In genomic region chr13:54357284-54357933, GRCh38 we compare ENCODE assay signal across 17 cellular contexts.
DNase-seq lines count a peak whose midpoint lies in the region; ATAC-seq, FAIRE-seq and TF ChIP-seq lines count a peak whose summit lies in the region.
"Had no signal": no experiment of that assay in that cellular context is flagged by ENCODE, and none has a peak within 500 bp of the region (broad histone marks: within the 10 kb centered on the region; RNA-seq: fewer than 3 reads in every experiment).

No MANE protein-coding gene starts in this region.

- H3K36me3 Mint-ChIP-seq in T-helper 17 cell (ENCODE audit: low read depth), result no peaks in the 10 kb centered on the region
- H3K36me3 Mint-ChIP-seq: CD4-positive, alpha-beta memory T cell had no signal

- H3K14ac ChIP-seq in neuronal stem cell (ENCODE audit: low read length), result no peak overlapping the region

- no peak overlapping the region for H2BK120ac ChIP-seq in neuronal stem cell (ENCODE audit: low read depth, low read length)

- H3K9ac ChIP-seq in HUES64 (ENCODE audit: low read depth, low read length) (peak overlapping the region; percentile 37; the same call in 1 of the 2 replicates), neuronal stem cell (ENCODE audit: low read depth, low read length, poor library complexity) (no peak overlapping the region)

- peak overlapping the region; percentile 80 for H2AFZ ChIP-seq in neuronal stem cell (ENCODE audit: low read length)

- H3K36me3 ChIP-seq in HUES64 (ENCODE audit: insufficient read depth, low read length), result 0 out of 2 replicates have a peak, but pooled peaks cover 2% of the 10 kb centered on the region
- H3K36me3 ChIP-seq in neuronal stem cell (replicated peaks in 1 of 2; ENCODE audit: control insufficient read depth in 2 of 2, insufficient read depth in 2 of 2, low read length in 2 of 2), result no peaks in the 10 kb centered on the region
- H3K36me3 ChIP-seq: BE2C had no signal

- H4K8ac ChIP-seq in neuronal stem cell (ENCODE audit: low read depth, low read length), result no peak overlapping the region

- H3K23ac ChIP-seq in neuronal stem cell (ENCODE audit: low read depth, low read length, poor library complexity), result no peak overlapping the region

- H3K9me3 ChIP-seq in HUES64 (ENCODE audit: insufficient read depth, low read depth, low read length) (no peaks in the 10 kb centered on the region), neuronal stem cell (replicated peaks in 1 of 2; ENCODE audit: control insufficient read depth in 2 of 2, insufficient read depth in 1 of 2, low read depth in 1 of 2, low read length in 2 of 2) (no peaks in the 10 kb centered on the region), T-helper 17 cell (ENCODE audit: control insufficient read depth, low read length, poor library complexity, severe bottlenecking) (no peaks in the 10 kb centered on the region)
- H3K9me3 ChIP-seq: BE2C had no signal

- no peak overlapping the region for H3K27ac Mint-ChIP-seq in T-helper 17 cell
- H3K27ac Mint-ChIP-seq: CD4-positive, alpha-beta memory T cell had no signal

- no peak for TF ChIP-seq POLR2A in GM12891 (IDR thresholded peaks at IDR 0.05; ENCODE audit: low read depth, low read length)

- no peak for FAIRE-seq in GM12891 (lab: Jason Lieb, UNC)

- DNase-seq in NCI-H345 treated with DMSO at 0.1 percent for 48 hours (lab: John Stamatoyannopoulos, UW; ENCODE audit: unreplicated experiment), result peak; percentile 6
- DNase-seq in iPS DF 19.7 (ENCODE audit: low read depth, low spot score), result peak; percentile 23
- DNase-seq in neuronal stem cell (ENCODE audit: low spot score), result no peak
- no peak for DNase-seq in T-helper 17 cell
- no peak for DNase-seq in middle frontal gyrus (ENCODE audit: extremely low spot score, low spot score)
- no peak for DNase-seq in GM12891 (ENCODE audit: insufficient read length, low spot score)
- DNase-seq: BE2C; CD4-positive, alpha-beta memory T cell; DMS79; GF-D8; IMR-90; NCI-H2029; NCI-H446 treated with DMSO at 0.1 percent for 48 hours; NCI-H774; Right ventricle myocardium superior had no signal

- no peak overlapping the region for H3K4me2 ChIP-seq in neuronal stem cell (ENCODE audit: insufficient read depth, low read length, poor library complexity, severe bottlenecking)

- no peak overlapping the region for H2BK5ac ChIP-seq in neuronal stem cell (ENCODE audit: low read length)

- H3K27ac ChIP-seq in HUES64 (ENCODE audit: low read depth, low read length), result peak overlapping the region; percentile 97
- peak overlapping the region; percentile 29 for H3K27ac ChIP-seq in neuronal stem cell (replicated peaks; ENCODE audit: low read length)

- peak overlapping the region; percentile 39 for H3K4me3 ChIP-seq in HUES64 (ENCODE audit: low read length)
- no peak overlapping the region for H3K4me3 ChIP-seq in neuronal stem cell (ENCODE audit: low read length in 2 of 2)

- no peak for ATAC-seq in T-helper 17 cell
- ATAC-seq: Panc1 had no signal

- no peaks in the 10 kb centered on the region for H3K79me1 ChIP-seq in neuronal stem cell (ENCODE audit: low read depth, low read length)

- WGBS in HUES64, result 33% methylated on average over 5 of the region's 5 CpGs
- WGBS in neuronal stem cell (ENCODE audit: extremely low coverage in 2 of 2, insufficient read length in 2 of 2, insufficient replicate concordance in 1 of 2), 2 donors, result no CpG with 5 or more reads among the region's 5 CpGs

- no peak overlapping the region for H3K4me3 Mint-ChIP-seq in T-helper 17 cell
- H3K4me3 Mint-ChIP-seq: CD4-positive, alpha-beta memory T cell had no signal

- H3K4ac ChIP-seq in neuronal stem cell (ENCODE audit: low read length), result no peak overlapping the region

- H2BK15ac ChIP-seq in neuronal stem cell (ENCODE audit: low read length), result no peak overlapping the region

- no peak overlapping the region for H2BK12ac ChIP-seq in neuronal stem cell (ENCODE audit: low read length)

- no peaks in the 10 kb centered on the region for H3K4me1 Mint-ChIP-seq in T-helper 17 cell
- H3K4me1 Mint-ChIP-seq: CD4-positive, alpha-beta memory T cell had no signal

- peaks cover 48% of the 10 kb centered on the region for H3K4me1 ChIP-seq in HUES64 (ENCODE audit: insufficient read depth, low read length)
- peaks cover 5 to 24% of the 10 kb centered on the region in 2 donors for H3K4me1 ChIP-seq in neuronal stem cell (ENCODE audit: control insufficient read depth in 2 of 2, insufficient read depth in 1 of 2, low read depth in 1 of 2, low read length in 2 of 2)
- H3K4me1 ChIP-seq: BE2C had no signal

- H3K27me3 Mint-ChIP-seq in T-helper 17 cell, result no peaks in the 10 kb centered on the region
- H3K27me3 Mint-ChIP-seq: CD4-positive, alpha-beta memory T cell had no signal

- H3K27me3 ChIP-seq in HUES64 (ENCODE audit: insufficient read depth, low read length) (no peaks in the 10 kb centered on the region), neuronal stem cell (ENCODE audit: control insufficient read depth in 3 of 3, insufficient read depth in 3 of 3, low read depth in 1 of 3, low read length in 3 of 3) (no peaks in the 10 kb centered on the region)
- H3K27me3 ChIP-seq: BE2C had no signal

- H4K91ac ChIP-seq in neuronal stem cell (ENCODE audit: low read depth, low read length, poor library complexity), result no peak overlapping the region

- no peak overlapping the region for H2AK5ac ChIP-seq in neuronal stem cell (ENCODE audit: low read depth, low read length)

- no peak overlapping the region for H3K18ac ChIP-seq in neuronal stem cell (ENCODE audit: low read length)

TF ChIP-seq in GM12891, 5 proteins besides CTCF, POLR2A, EP300 and RAD21:
- TF ChIP-seq TAF1 (IDR thresholded peaks at IDR 0.05; ENCODE audit: low read depth, low read length) (no peak), POU2F2 (IDR thresholded peaks at IDR 0.05; ENCODE audit: low read depth, low read length) (no peak), POLR2AphosphoS5 (IDR thresholded peaks at IDR 0.05; ENCODE audit: low read depth, low read length) (no peak), PAX5 (IDR thresholded peaks at IDR 0.05; ENCODE audit: insufficient read depth, low read length, severe bottlenecking) (no peak), SPI1 (IDR thresholded peaks at IDR 0.05; ENCODE audit: low read depth, low read length) (no peak)

Comparison
In these comparisons a context has a peak if more than half of its experiments do, and no peak if none do; other contexts are left out.
1. DNase-seq: peak in NCI-H345 treated with DMSO at 0.1 percent for 48 hours (single experiment) and iPS DF 19.7 (single experiment); none in neuronal stem cell (single experiment), T-helper 17 cell (0 of 3), middle frontal gyrus (single experiment) and GM12891 (single experiment).